In the genomic region with DNA sequence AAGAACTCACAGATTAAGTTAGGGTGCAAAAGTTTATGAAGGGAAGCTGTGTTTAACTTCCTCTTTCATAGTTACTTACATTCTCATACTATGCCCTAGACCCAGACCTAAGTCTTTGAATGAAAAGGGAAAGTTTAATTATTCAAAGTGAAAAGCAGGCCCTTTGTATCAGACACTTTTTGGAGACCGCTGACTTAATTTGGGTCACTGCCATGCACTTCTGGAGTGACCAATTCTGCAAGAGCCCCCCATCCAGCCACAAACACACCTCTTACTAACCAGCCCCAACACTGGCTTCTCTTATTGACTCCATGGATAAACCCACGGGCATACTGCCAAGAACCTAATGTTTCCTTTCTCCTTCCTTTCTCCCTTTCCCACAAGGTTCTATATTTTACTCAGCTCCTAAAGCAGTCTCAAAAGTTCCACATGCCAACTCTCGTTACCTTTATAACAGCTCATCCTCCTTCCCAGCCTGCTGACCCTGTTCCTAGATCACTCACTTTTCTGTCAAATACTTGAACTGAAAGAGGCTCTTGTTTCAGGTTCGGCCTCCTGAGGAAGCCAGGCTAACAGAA, we compare ENCODE assay signal across 9 cellular contexts. TPM values are rescaled to one million over a fixed set of nuclear protein-coding genes. Genes with fewer than 3 reads are reported as not detected.
A peak's percentile ranks its signal among the peaks of the same experiment; 100 is the strongest.
DNase-seq lines count a peak whose midpoint lies in the region; ATAC-seq lines count a peak whose summit lies in the region.
"Had no signal": no experiment of that assay in that cellular context is flagged by ENCODE, and none has a peak within 500 bp of the region (broad histone marks: within the 10 kb centered on the region; RNA-seq: fewer than 3 reads in every experiment).

No MANE protein-coding gene starts in this region.

- H3K36me3 Mint-ChIP-seq in activated naive CD4-positive, alpha-beta T cell treated with anti-CD3 and anti-CD28 coated beads, Interleukin-2, amount 10 ng/mL, durations not matched to agents 7 days and 5 days, result peaks cover 53% of the 10 kb centered on the region

- H3K27me3 Mint-ChIP-seq in activated naive CD4-positive, alpha-beta T cell treated with anti-CD3 and anti-CD28 coated beads, Interleukin-2, amount 10 ng/mL, durations not matched to agents 7 days and 5 days, result no peaks in the 10 kb centered on the region

- peaks cover 75% of the 10 kb centered on the region for H3K4me1 Mint-ChIP-seq in activated naive CD4-positive, alpha-beta T cell treated with anti-CD3 and anti-CD28 coated beads, Interleukin-2, amount 10 ng/mL, durations not matched to agents 7 days and 5 days

- peak; percentile 69 for ATAC-seq in HG02763 (IDR thresholded peaks at IDR 0.05; ENCODE audit: unreplicated experiment)

- CTCF ChIA-PET in activated naive CD4-positive, alpha-beta T cell treated with anti-CD3 and anti-CD28 coated beads, Interleukin-2, amount 10 ng/mL, durations not matched to agents 7 days and 5 days (lab: Charles Lee), result interaction anchor here (1.0 to 1.2 kb wide), 3 partner anchors 14 to 45 kb away, joined by 3 to 4 read pairs (median 3); no protein-coding TSS in a partner anchor

- H3K4me3 Mint-ChIP-seq in activated naive CD4-positive, alpha-beta T cell treated with anti-CD3 and anti-CD28 coated beads, Interleukin-2, amount 10 ng/mL, durations not matched to agents 7 days and 5 days, result no peak overlapping the region

- peak overlapping the region; percentile 7 for H3K27ac Mint-ChIP-seq in activated naive CD4-positive, alpha-beta T cell treated with anti-CD3 and anti-CD28 coated beads, Interleukin-2, amount 10 ng/mL, durations not matched to agents 7 days and 5 days

- H3K9me3 Mint-ChIP-seq in activated naive CD4-positive, alpha-beta T cell treated with anti-CD3 and anti-CD28 coated beads, Interleukin-2, amount 10 ng/mL, durations not matched to agents 7 days and 5 days, result no peaks in the 10 kb centered on the region

- no peak for DNase-seq in activated naive CD4-positive, alpha-beta T cell treated with anti-CD3 and anti-CD28 coated beads, Interleukin-2, amount 10 ng/mL, durations not matched to agents 7 days and 5 days
- DNase-seq in activated naive CD4-positive, alpha-beta T cell treated with anti-CD3 and anti-CD28 coated beads, Interleukin-2, amount 50 U/mL, for 16 hours, result no peak
- DNase-seq in OCI-M1 (lab: John Stamatoyannopoulos, UW) (peak; percentile 49), glomerular visceral epithelial cell (ENCODE audit: extremely low spot score) (peak; percentile 2), HT-29 (ENCODE audit: low spot score) (no peak), NCI-H524 treated with DMSO at 0.1 percent for 48 hours (lab: John Stamatoyannopoulos, UW) (no peak)
- DNase-seq in activated effector memory CD4-positive, alpha-beta T cell treated with anti-CD3 and anti-CD28 coated beads, Interleukin-2, amount 50 U/mL, for 16 hours, result no peak
- DNase-seq: right cardiac atrium had no signal

RNA-seq across cellular contexts. Expression of gene ABCE1, which starts 34.5 kb away (rescaled TPM):
- 62.5 and 69.5 TPM in 2 replicates for total RNA-seq in HT-29 (2014; rRNA removed; shearing (Covaris generic))

RNA-seq across cellular contexts. Expression of gene ANAPC10, which starts 34.6 kb away (rescaled TPM):
- 11.3 and 18.1 TPM in 2 replicates for total RNA-seq in HT-29 (2014; rRNA removed; shearing (Covaris generic))

RNA-seq across cellular contexts. Expression of gene OTUD4, which starts 47.8 kb away (rescaled TPM):
- 10.0 and 11.1 TPM in 2 replicates for total RNA-seq in HT-29 (2014; rRNA removed; shearing (Covaris generic))

Comparison
In these comparisons a context has a peak if more than half of its experiments do, and no peak if none do; other contexts are left out.
1. DNase-seq: peak in OCI-M1 (single experiment) and glomerular visceral epithelial cell (single experiment); none in activated naive CD4-positive, alpha-beta T cell treated with anti-CD3 and anti-CD28 coated beads, Interleukin-2, amount 10 ng/mL, durations not matched to agents 7 days and 5 days (single experiment), activated naive CD4-positive, alpha-beta T cell treated with anti-CD3 and anti-CD28 coated beads, Interleukin-2, amount 50 U/mL, for 16 hours (single experiment), activated effector memory CD4-positive, alpha-beta T cell treated with anti-CD3 and anti-CD28 coated beads, Interleukin-2, amount 50 U/mL, for 16 hours (single experiment), HT-29 (single experiment) and NCI-H524 treated with DMSO at 0.1 percent for 48 hours (single experiment).